In genomic region chr19:48618278-48618915, GRCh38 we compare ENCODE assay signal across 8 cellular contexts. TPM values are rescaled to one million over a fixed set of nuclear protein-coding genes. Genes with fewer than 3 reads are reported as not detected.
DNase-seq lines count a peak whose midpoint lies in the region; ATAC-seq and TF ChIP-seq lines count a peak whose summit lies in the region.

No MANE protein-coding gene starts in this region.

- H3K27me3 ChIP-seq in foreskin keratinocyte = no peaks in the 10 kb centered on the region

- peak overlapping the region; percentile 100 for H3K4me3 ChIP-seq in skeletal muscle cell (ENCODE audit: low read depth, low read length)

- TF ChIP-seq CTCF in VCaP (conservative IDR thresholded peaks at IDR 0.05) = no peak
- TF ChIP-seq CTCF in foreskin keratinocyte (conservative IDR thresholded peaks at IDR 0.05) = no peak

- H3K4me1 ChIP-seq in foreskin keratinocyte = peaks cover 25% of the 10 kb centered on the region

- ATAC-seq in GM21515 (IDR thresholded peaks at IDR 0.05; ENCODE audit: unreplicated experiment) = peak; percentile 1
- no peak for ATAC-seq in foreskin keratinocyte
- ATAC-seq in GM21825 (IDR thresholded peaks at IDR 0.05; ENCODE audit: unreplicated experiment) = no peak
- no peak for ATAC-seq in GM18861 (IDR thresholded peaks at IDR 0.05; ENCODE audit: unreplicated experiment)

- H3K27ac ChIP-seq in VCaP = peak overlapping the region; percentile 90
- peak overlapping the region; percentile 81 for H3K27ac ChIP-seq in foreskin keratinocyte

- no peak for DNase-seq in foreskin keratinocyte
- DNase-seq in skeletal muscle cell (ENCODE audit: low read depth) = no peak
- no peak for DNase-seq in putamen (ENCODE audit: low spot score)
- DNase-seq in kidney glomerular epithelial cell (lab: John Stamatoyannopoulos, UW) = no peak

RNA-seq across cellular contexts. Expression of gene RPL18, which starts 0.6 kb away (rescaled TPM):
- 1,924 and 1,965 TPM in 2 replicates for total RNA-seq in foreskin keratinocyte
- polyA plus RNA-seq in foreskin keratinocyte = 2,287 and 2,314 TPM in 2 replicates

RNA-seq across cellular contexts. Expression of gene SPHK2, which starts 0.9 kb away (rescaled TPM):
- 6.9 and 8.8 TPM in 2 replicates for total RNA-seq in foreskin keratinocyte
- 7.7 and 9.6 TPM in 2 replicates for polyA plus RNA-seq in foreskin keratinocyte

RNA-seq across cellular contexts. Expression of gene FAM83E, which starts 3.5 kb away (rescaled TPM):
- total RNA-seq in foreskin keratinocyte = 0.48 and 0.67 TPM in 2 replicates
- polyA plus RNA-seq in foreskin keratinocyte = 0.12 and 0.24 TPM in 2 replicates

RNA-seq across cellular contexts. Expression of gene SPACA4, which starts 11.9 kb away (rescaled TPM):
- total RNA-seq in foreskin keratinocyte = not detected in 2 replicates
- not detected in 2 replicates for polyA plus RNA-seq in foreskin keratinocyte

RNA-seq across cellular contexts. Expression of gene DBP, which starts 18.8 kb away (rescaled TPM):
- 3.0 and 3.7 TPM in 2 replicates for total RNA-seq in foreskin keratinocyte
- 4.6 and 6.2 TPM in 2 replicates for polyA plus RNA-seq in foreskin keratinocyte
